ENCODE assay signal across 8 cellular contexts in the genomic region with DNA sequence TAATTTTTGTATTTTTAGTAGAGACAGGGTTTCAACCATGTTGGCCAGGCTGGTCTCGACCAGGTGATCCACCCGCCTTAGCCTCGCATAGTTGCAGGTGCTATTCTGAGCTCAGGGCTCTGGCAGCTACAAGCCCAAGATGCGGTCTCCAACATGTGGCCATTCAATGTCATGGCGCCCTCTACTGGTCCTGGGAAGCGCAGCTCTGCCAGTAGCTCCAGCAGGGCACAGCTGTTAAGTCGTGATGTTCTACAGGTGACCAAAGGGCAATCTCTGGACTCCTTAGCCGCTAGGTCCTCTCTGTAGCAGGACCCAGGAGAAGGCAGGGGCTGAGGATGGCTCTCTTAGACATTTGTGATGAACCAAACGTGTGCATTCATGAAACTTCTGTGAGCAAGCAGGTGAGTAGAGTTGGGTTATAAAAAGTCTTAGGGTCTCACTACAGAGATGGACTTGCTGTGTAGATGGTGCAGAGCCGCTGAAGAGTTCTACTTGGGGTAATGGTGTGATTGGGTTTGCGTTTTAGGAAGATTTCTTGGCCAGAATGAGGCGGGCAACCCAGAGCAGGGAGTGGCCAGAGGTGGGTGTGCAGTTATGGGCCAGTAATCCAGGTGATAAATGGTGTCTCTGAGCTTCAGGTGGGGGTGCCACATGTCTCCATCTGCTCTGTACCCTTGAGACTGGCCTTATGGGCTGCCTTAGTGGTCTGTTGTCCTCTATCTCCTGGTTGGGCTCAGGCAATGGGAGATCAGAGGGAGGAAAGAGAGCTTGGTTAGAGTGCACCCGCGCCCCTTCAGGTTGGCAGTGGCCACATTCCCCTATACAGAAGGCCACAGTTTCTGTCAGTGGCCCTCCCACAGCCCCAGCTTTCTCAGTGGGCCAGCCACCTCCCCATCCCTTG. TPM values are rescaled to one million over a fixed set of nuclear protein-coding genes. Genes with fewer than 3 reads are reported as not detected.
DNase-seq lines count a peak whose midpoint lies in the region; ATAC-seq and FAIRE-seq lines count a peak whose summit lies in the region.

No MANE protein-coding gene starts in this region.

- no peaks in the 10 kb centered on the region for H3K9me3 ChIP-seq in CD8-positive, alpha-beta memory T cell (ENCODE audit: low read length)

- DNase-seq in CD8-positive, alpha-beta memory T cell: peak; percentile 20 to 79 (median 44)
- peak; percentile 28 for DNase-seq in GM19239 (ENCODE audit: insufficient read length, low spot score)
- peak; percentile 80 for DNase-seq in NOMO-1 treated with DMSO at 0.1 percent for 48 hours (lab: John Stamatoyannopoulos, UW; ENCODE audit: unreplicated experiment)
- DNase-seq in activated CD8-positive, alpha-beta memory T cell treated with anti-CD3 and anti-CD28 coated beads, Interleukin-2, amount 10 ng/mL, durations not matched to agents 7 days and 5 days: peak; percentile 87
- DNase-seq in natural killer cell treated with Interleukin-12 subunit alpha and Interleukin-12 subunit beta and Interleukin-15 and Interleukin-18, amount 100 ng/mL, for 72 hours (ENCODE audit: low spot score): peak; percentile 77
- DNase-seq in stimulated activated naive CD8-positive, alpha-beta T cell treated with anti-CD3 and anti-CD28 coated beads, Interleukin-15, amount 100 ng/mL, for 72 hours: peak; percentile 68 to 74

- H3K4me3 Mint-ChIP-seq in CD8-positive, alpha-beta memory T cell: no peak overlapping the region
- no peak overlapping the region for H3K4me3 Mint-ChIP-seq in activated CD8-positive, alpha-beta memory T cell treated with anti-CD3 and anti-CD28 coated beads, Interleukin-2, amount 10 ng/mL, durations not matched to agents 7 days and 5 days
- no peak overlapping the region for H3K4me3 Mint-ChIP-seq in natural killer cell treated with Interleukin-12 subunit alpha and Interleukin-12 subunit beta and Interleukin-15 and Interleukin-18, amount 100 ng/mL, for 72 hours
- no peak overlapping the region for H3K4me3 Mint-ChIP-seq in stimulated activated naive CD8-positive, alpha-beta T cell treated with anti-CD3 and anti-CD28 coated beads, Interleukin-15, amount 100 ng/mL, for 72 hours

- H3K27ac Mint-ChIP-seq in CD8-positive, alpha-beta memory T cell: peak overlapping the region in 1 of 8 donors; percentile 8
- no peak overlapping the region for H3K27ac Mint-ChIP-seq in activated CD8-positive, alpha-beta memory T cell treated with anti-CD3 and anti-CD28 coated beads, Interleukin-2, amount 10 ng/mL, durations not matched to agents 7 days and 5 days
- no peak overlapping the region for H3K27ac Mint-ChIP-seq in natural killer cell treated with Interleukin-12 subunit alpha and Interleukin-12 subunit beta and Interleukin-15 and Interleukin-18, amount 100 ng/mL, for 72 hours
- no peak overlapping the region for H3K27ac Mint-ChIP-seq in stimulated activated naive CD8-positive, alpha-beta T cell treated with anti-CD3 and anti-CD28 coated beads, Interleukin-15, amount 100 ng/mL, for 72 hours

- no peaks in the 10 kb centered on the region for H3K4me1 ChIP-seq in CD8-positive, alpha-beta memory T cell (ENCODE audit: insufficient read depth, low read length)

- no peaks in the 10 kb centered on the region for H3K36me3 ChIP-seq in CD8-positive, alpha-beta memory T cell (ENCODE audit: insufficient read depth, low read length)

- peaks cover 0 to 1% (median 0%) of the 10 kb centered on the region in 3 donors for H3K36me3 Mint-ChIP-seq in CD8-positive, alpha-beta memory T cell
- H3K36me3 Mint-ChIP-seq in activated CD8-positive, alpha-beta memory T cell treated with anti-CD3 and anti-CD28 coated beads, Interleukin-2, amount 10 ng/mL, durations not matched to agents 7 days and 5 days: no peaks in the 10 kb centered on the region
- H3K36me3 Mint-ChIP-seq in natural killer cell treated with Interleukin-12 subunit alpha and Interleukin-12 subunit beta and Interleukin-15 and Interleukin-18, amount 100 ng/mL, for 72 hours: no peaks in the 10 kb centered on the region

- POLR2A ChIA-PET in CD8-positive, alpha-beta memory T cell (lab: Charles Lee): interaction anchor here (0.7 kb wide), 1 partner anchor 22 kb away, joined by 7 read pairs; no protein-coding TSS in a partner anchor

- H3K4me1 Mint-ChIP-seq in CD8-positive, alpha-beta memory T cell: peaks cover 0 to 14% (median 8%) of the 10 kb centered on the region in 3 donors
- no peaks in the 10 kb centered on the region for H3K4me1 Mint-ChIP-seq in activated CD8-positive, alpha-beta memory T cell treated with anti-CD3 and anti-CD28 coated beads, Interleukin-2, amount 10 ng/mL, durations not matched to agents 7 days and 5 days
- H3K4me1 Mint-ChIP-seq in natural killer cell treated with Interleukin-12 subunit alpha and Interleukin-12 subunit beta and Interleukin-15 and Interleukin-18, amount 100 ng/mL, for 72 hours (ENCODE audit: low read depth in 2 of 2): no peaks in the 10 kb centered on the region
- H3K4me1 Mint-ChIP-seq in stimulated activated naive CD8-positive, alpha-beta T cell treated with anti-CD3 and anti-CD28 coated beads, Interleukin-15, amount 100 ng/mL, for 72 hours: no peaks in the 10 kb centered on the region

- no peaks in the 10 kb centered on the region for H3K9me3 Mint-ChIP-seq in CD8-positive, alpha-beta memory T cell
- H3K9me3 Mint-ChIP-seq in activated CD8-positive, alpha-beta memory T cell treated with anti-CD3 and anti-CD28 coated beads, Interleukin-2, amount 10 ng/mL, durations not matched to agents 7 days and 5 days (ENCODE audit: low read depth): no peaks in the 10 kb centered on the region
- no peaks in the 10 kb centered on the region for H3K9me3 Mint-ChIP-seq in natural killer cell treated with Interleukin-12 subunit alpha and Interleukin-12 subunit beta and Interleukin-15 and Interleukin-18, amount 100 ng/mL, for 72 hours
- H3K9me3 Mint-ChIP-seq in stimulated activated naive CD8-positive, alpha-beta T cell treated with anti-CD3 and anti-CD28 coated beads, Interleukin-15, amount 100 ng/mL, for 72 hours: no peaks in the 10 kb centered on the region

- peak; percentile 68 for FAIRE-seq in GM19239 (lab: Jason Lieb, UNC)

- H3K4me3 ChIP-seq in CD8-positive, alpha-beta memory T cell (ENCODE audit: low read length): no peak overlapping the region

- ATAC-seq in HG03521 (IDR thresholded peaks at IDR 0.05; ENCODE audit: unreplicated experiment) (peak; percentile 53), esophagus mucosa (peak; percentile 94)
- ATAC-seq in activated CD8-positive, alpha-beta memory T cell treated with anti-CD3 and anti-CD28 coated beads, Interleukin-2, amount 10 ng/mL, durations not matched to agents 7 days and 5 days: peak; percentile 98
- peak; percentile 79 to 87 for ATAC-seq in natural killer cell treated with Interleukin-12 subunit alpha and Interleukin-12 subunit beta and Interleukin-15 and Interleukin-18, amount 100 ng/mL, for 72 hours
- peak; percentile 95 for ATAC-seq in stimulated activated naive CD8-positive, alpha-beta T cell treated with anti-CD3 and anti-CD28 coated beads, Interleukin-15, amount 100 ng/mL, for 72 hours

- H3K27ac ChIP-seq in CD8-positive, alpha-beta memory T cell (ENCODE audit: low read depth, low read length): no peak overlapping the region

- CTCF ChIA-PET in CD8-positive, alpha-beta memory T cell (lab: Charles Lee): interaction anchor here (0.6 to 3.2 kb wide), 16 partner anchors 11 to 217 kb away, joined by 3 to 42 read pairs (median 4); no protein-coding TSS in a partner anchor
- CTCF ChIA-PET in activated CD8-positive, alpha-beta memory T cell treated with anti-CD3 and anti-CD28 coated beads, Interleukin-2, amount 10 ng/mL, durations not matched to agents 7 days and 5 days (lab: Charles Lee): interaction anchor here (0.6 to 4.6 kb wide), 53 partner anchors 10 to 489 kb away, joined by 3 to 107 read pairs (median 5); a partner anchor contains a TSS

- H3K27me3 Mint-ChIP-seq in CD8-positive, alpha-beta memory T cell: peaks cover 0 to 3% of the 10 kb centered on the region in 2 donors
- peaks cover 26% of the 10 kb centered on the region for H3K27me3 Mint-ChIP-seq in activated CD8-positive, alpha-beta memory T cell treated with anti-CD3 and anti-CD28 coated beads, Interleukin-2, amount 10 ng/mL, durations not matched to agents 7 days and 5 days
- H3K27me3 Mint-ChIP-seq in natural killer cell treated with Interleukin-12 subunit alpha and Interleukin-12 subunit beta and Interleukin-15 and Interleukin-18, amount 100 ng/mL, for 72 hours: peaks cover 6 to 7% of the 10 kb centered on the region in 2 donors
- no peaks in the 10 kb centered on the region for H3K27me3 Mint-ChIP-seq in stimulated activated naive CD8-positive, alpha-beta T cell treated with anti-CD3 and anti-CD28 coated beads, Interleukin-15, amount 100 ng/mL, for 72 hours

- H3K27me3 ChIP-seq in CD8-positive, alpha-beta memory T cell (ENCODE audit: insufficient read depth, low read length, poor library complexity, severe bottlenecking): no peaks in the 10 kb centered on the region

RNA-seq across cellular contexts. Expression of a gene that starts 31.0 kb away (rescaled TPM):
- not detected for total RNA-seq in CD8-positive, alpha-beta memory T cell
- polyA plus RNA-seq in CD8-positive, alpha-beta memory T cell: not detected
- total RNA-seq in activated CD8-positive, alpha-beta memory T cell treated with anti-CD3 and anti-CD28 coated beads, Interleukin-2, amount 10 ng/mL, durations not matched to agents 7 days and 5 days: not detected
- not detected for total RNA-seq in esophagus mucosa
- not detected for total RNA-seq in natural killer cell treated with Interleukin-12 subunit alpha and Interleukin-12 subunit beta and Interleukin-15 and Interleukin-18, amount 100 ng/mL, for 72 hours

RNA-seq across cellular contexts. Expression of a gene that starts 35.8 kb away (rescaled TPM):
- total RNA-seq in CD8-positive, alpha-beta memory T cell: not detected
- polyA plus RNA-seq in CD8-positive, alpha-beta memory T cell: not detected
- total RNA-seq in activated CD8-positive, alpha-beta memory T cell treated with anti-CD3 and anti-CD28 coated beads, Interleukin-2, amount 10 ng/mL, durations not matched to agents 7 days and 5 days: not detected
- total RNA-seq in esophagus mucosa: 27.4 TPM
- total RNA-seq in natural killer cell treated with Interleukin-12 subunit alpha and Interleukin-12 subunit beta and Interleukin-15 and Interleukin-18, amount 100 ng/mL, for 72 hours: not detected

Comparison
In these comparisons a context has a peak if more than half of its experiments do, and no peak if none do; other contexts are left out.
1. DNase-seq: peak in every context shown above with its lines; median percentile 87 in activated CD8-positive, alpha-beta memory T cell treated with anti-CD3 and anti-CD28 coated beads, Interleukin-2, amount 10 ng/mL, durations not matched to agents 7 days and 5 days; 80 in NOMO-1 treated with DMSO at 0.1 percent for 48 hours; 77 in natural killer cell treated with Interleukin-12 subunit alpha and Interleukin-12 subunit beta and Interleukin-15 and Interleukin-18, amount 100 ng/mL, for 72 hours; 71 in stimulated activated naive CD8-positive, alpha-beta T cell treated with anti-CD3 and anti-CD28 coated beads, Interleukin-15, amount 100 ng/mL, for 72 hours; 44 in CD8-positive, alpha-beta memory T cell; 28 in GM19239.
2. RNA of a gene that starts 35.8 kb away (total RNA-seq): 27.4 TPM in esophagus mucosa (single experiment); not detected in activated CD8-positive, alpha-beta memory T cell treated with anti-CD3 and anti-CD28 coated beads, Interleukin-2, amount 10 ng/mL, durations not matched to agents 7 days and 5 days, not detected in CD8-positive, alpha-beta memory T cell and not detected in natural killer cell treated with Interleukin-12 subunit alpha and Interleukin-12 subunit beta and Interleukin-15 and Interleukin-18, amount 100 ng/mL, for 72 hours; every median in the first group is over 10 times any median in the second.
3. Peak in every context shown above with its lines, with median percentiles within 50 percentile points of each other: ATAC-seq.